In genomic region chr1:27016376-27016775, GRCh38 we compare ENCODE assay signal across 2 cellular contexts.
A peak's percentile ranks its signal among the peaks of the same experiment; 100 is the strongest.
TF ChIP-seq lines count a peak whose summit lies in the region.

No MANE protein-coding gene starts in this region.

TF ChIP-seq in HepG2, 621 proteins besides CTCF, POLR2A, EP300 and RAD21:
- no peak for TF ChIP-seq ZNF3 (CRISPR knock-in tag; IDR thresholded peaks at IDR 0.05)
- 0 out of 2 replicates have a peak, but pooled peaks have one; percentile 14 for TF ChIP-seq ZNF629 (CRISPR knock-in tag; conservative IDR thresholded peaks at IDR 0.05)
- no peak for TF ChIP-seq CHD2 (IDR thresholded peaks at IDR 0.05; ENCODE audit: low read depth, low read length)

TF ChIP-seq in H1, 55 proteins besides CTCF, POLR2A, EP300 and RAD21:
- no peak for TF ChIP-seq TEAD4 (IDR thresholded peaks at IDR 0.05; ENCODE audit: low read depth, low read length)
- TF ChIP-seq RNF2 (IDR thresholded peaks at IDR 0.05; ENCODE audit: borderline replicate concordance, low read depth, low read length, missing control alignments, poor library complexity, severe bottlenecking): no peak
- TF ChIP-seq, protein P1, sequence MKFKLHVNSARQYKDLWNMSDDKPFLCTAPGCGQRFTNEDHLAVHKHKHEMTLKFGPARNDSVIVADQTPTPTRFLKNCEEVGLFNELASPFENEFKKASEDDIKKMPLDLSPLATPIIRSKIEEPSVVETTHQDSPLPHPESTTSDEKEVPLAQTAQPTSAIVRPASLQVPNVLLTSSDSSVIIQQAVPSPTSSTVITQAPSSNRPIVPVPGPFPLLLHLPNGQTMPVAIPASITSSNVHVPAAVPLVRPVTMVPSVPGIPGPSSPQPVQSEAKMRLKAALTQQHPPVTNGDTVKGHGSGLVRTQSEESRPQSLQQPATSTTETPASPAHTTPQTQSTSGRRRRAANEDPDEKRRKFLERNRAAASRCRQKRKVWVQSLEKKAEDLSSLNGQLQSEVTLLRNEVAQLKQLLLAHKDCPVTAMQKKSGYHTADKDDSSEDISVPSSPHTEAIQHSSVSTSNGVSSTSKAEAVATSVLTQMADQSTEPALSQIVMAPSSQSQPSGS (IDR thresholded peaks at IDR 0.05; ENCODE audit: low read length): no peak
